17 cellular contexts compared by ENCODE assay signal in the genomic region with DNA sequence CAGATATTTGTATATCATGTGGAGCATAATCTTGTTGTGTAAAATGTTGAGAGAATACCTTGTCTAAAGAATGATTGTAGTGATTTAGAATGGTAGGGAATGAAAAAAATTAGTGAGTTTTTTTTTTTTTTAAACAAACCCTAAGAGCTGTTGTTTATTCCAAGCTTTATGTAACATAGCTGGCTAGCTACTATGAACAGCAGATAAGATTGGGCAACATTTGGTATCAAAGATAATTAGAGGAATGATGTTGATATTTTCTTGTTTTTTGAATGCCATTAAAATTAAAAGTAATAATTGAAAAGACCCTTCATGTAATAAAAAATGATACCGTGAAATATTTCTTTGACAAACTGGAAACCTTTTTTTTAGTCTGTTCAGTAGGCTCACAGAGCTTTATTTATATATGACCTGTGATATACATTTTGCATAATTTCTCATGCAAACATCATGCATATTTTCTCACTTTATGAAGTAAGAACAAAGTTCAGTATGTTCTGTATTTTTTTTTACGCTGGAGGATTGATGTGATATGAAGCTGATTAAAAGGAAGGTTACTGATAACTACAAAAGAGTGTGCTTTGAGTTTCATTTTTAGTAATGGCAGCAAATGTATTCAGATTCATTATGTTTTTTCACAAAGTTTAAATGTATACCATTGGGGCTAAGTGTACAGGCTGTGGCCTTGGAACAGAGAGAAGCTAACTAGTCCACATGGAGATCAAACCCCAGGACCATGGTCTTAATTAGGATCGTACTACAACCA. TPM values are rescaled to one million over a fixed set of nuclear protein-coding genes. Genes with fewer than 3 reads are reported as not detected.
DNase-seq lines count a peak whose midpoint lies in the region; ATAC-seq and TF ChIP-seq lines count a peak whose summit lies in the region.
"Had no signal": no experiment of that assay in that cellular context is flagged by ENCODE, and none has a peak within 500 bp of the region (broad histone marks: within the 10 kb centered on the region; RNA-seq: fewer than 3 reads in every experiment).

No MANE protein-coding gene starts in this region.

- H3K36me3 ChIP-seq in DOHH2 (ENCODE audit: control insufficient read depth, low read length) (peaks cover 60% of the 10 kb centered on the region), muscle layer of duodenum (ENCODE audit: control insufficient read depth in 1 of 2, insufficient read depth in 2 of 2, low read length in 2 of 2) (no peaks in the 10 kb centered on the region), mesendoderm (ENCODE audit: control insufficient read depth, insufficient read depth, low read length) (no peaks in the 10 kb centered on the region)
- H3K36me3 ChIP-seq: prostate gland, thoracic aorta had no signal

- no peaks in the 10 kb centered on the region for H3K9me3 Mint-ChIP-seq in CD4-positive, alpha-beta T cell
- no peaks in the 10 kb centered on the region for H3K9me3 Mint-ChIP-seq in activated naive CD8-positive, alpha-beta T cell (ENCODE audit: low read depth)
- H3K9me3 Mint-ChIP-seq: CD14-positive monocyte, HFFc6 had no signal

- H3K56ac ChIP-seq in mesendoderm (ENCODE audit: low read length), result no peak overlapping the region

- peaks cover 34% of the 10 kb centered on the region for H4K20me1 ChIP-seq in DOHH2 (ENCODE audit: control insufficient read depth, insufficient read depth, low read depth, low read length)

- no peaks in the 10 kb centered on the region for H3K79me1 ChIP-seq in mesendoderm (ENCODE audit: low read length)

- WGBS in mesendoderm (ENCODE audit: extremely low coverage, insufficient coverage, low lambda C conversion rate), result no CpG with 5 or more reads among the region's 3 CpGs

- ATAC-seq in CD4-positive, alpha-beta T cell (ENCODE audit: poor library complexity), result no peak

- H3K4me2 ChIP-seq in DOHH2 (ENCODE audit: low read length) (peak overlapping the region; percentile 3; the same call in 1 of the 2 replicates), mesendoderm (ENCODE audit: low read length) (no peak overlapping the region)

- no peak overlapping the region for H3K23ac ChIP-seq in mesendoderm (ENCODE audit: low read length)

- H3K4me1 ChIP-seq in DOHH2 (ENCODE audit: control insufficient read depth, low read length) (peaks cover 73% of the 10 kb centered on the region), muscle layer of duodenum (ENCODE audit: control insufficient read depth in 1 of 2, insufficient read depth in 2 of 2, low read length in 2 of 2) (peaks cover 17 to 25% of the 10 kb centered on the region in 2 donors), mesendoderm (ENCODE audit: control insufficient read depth, low read depth, low read length) (no peaks in the 10 kb centered on the region)
- H3K4me1 ChIP-seq: prostate gland had no signal

- H3K27ac Mint-ChIP-seq in CD4-positive, alpha-beta T cell, result peak overlapping the region; percentile 63
- peak overlapping the region; percentile 52 for H3K27ac Mint-ChIP-seq in activated naive CD8-positive, alpha-beta T cell
- H3K27ac Mint-ChIP-seq: HFFc6 had no signal

- H3K36me3 Mint-ChIP-seq in CD4-positive, alpha-beta T cell (ENCODE audit: low read depth), result peaks cover 35% of the 10 kb centered on the region
- H3K36me3 Mint-ChIP-seq in activated naive CD8-positive, alpha-beta T cell, result peaks cover 3% of the 10 kb centered on the region

- H3K79me2 ChIP-seq in DOHH2 (ENCODE audit: control insufficient read depth, low read length) (peaks cover 99% of the 10 kb centered on the region), mesendoderm (ENCODE audit: control insufficient read depth, insufficient read depth, low read length) (peaks cover 79% of the 10 kb centered on the region)

- H3K4me3 ChIP-seq in DOHH2 (ENCODE audit: low read length), result no peak overlapping the region
- peak overlapping the region in 1 of 2 donors; percentile 26 for H3K4me3 ChIP-seq in muscle layer of duodenum (ENCODE audit: low read depth in 1 of 2, low read length in 2 of 2)
- no peak overlapping the region for H3K4me3 ChIP-seq in mesendoderm (ENCODE audit: low read length)
- H3K4me3 ChIP-seq: prostate gland, thoracic aorta had no signal

- H3K27ac ChIP-seq in CD4-positive, alpha-beta T cell (ENCODE audit: low read depth, low read length), result no peak overlapping the region
- H3K27ac ChIP-seq in DOHH2 (ENCODE audit: low read depth, low read length), result no peak overlapping the region
- peak overlapping the region; percentile 26 for H3K27ac ChIP-seq in muscle layer of duodenum (ENCODE audit: low read length)
- no peak overlapping the region for H3K27ac ChIP-seq in mesendoderm (ENCODE audit: low read depth, low read length)
- H3K27ac ChIP-seq: HL-60, prostate gland, thoracic aorta had no signal

- no peak for TF ChIP-seq CTCF in CD4-positive, alpha-beta T cell (IDR thresholded peaks at IDR 0.05)
- TF ChIP-seq CTCF in DOHH2 (IDR thresholded peaks at IDR 0.05; ENCODE audit: low read depth, low read length, poor library complexity, severe bottlenecking), result no peak

- CTCF ChIA-PET in CD4-positive, alpha-beta T cell (lab: Charles Lee), result interaction anchor here (1.0 to 2.6 kb wide), 2 partner anchors 44 to 90 kb away, joined by 3 to 12 read pairs; no protein-coding TSS in a partner anchor

- H3K9me2 ChIP-seq in DOHH2 (replicated peaks; ENCODE audit: control insufficient read depth, low read length), result no peaks in the 10 kb centered on the region

- H3F3A ChIP-seq in DOHH2 (ENCODE audit: control insufficient read depth, insufficient read depth), result peaks cover 22% of the 10 kb centered on the region

- H3K4ac ChIP-seq in mesendoderm (ENCODE audit: low read depth, low read length), result no peak overlapping the region

- no peak overlapping the region for H4K8ac ChIP-seq in mesendoderm (ENCODE audit: low read depth, low read length)

- no peak overlapping the region for H2BK15ac ChIP-seq in mesendoderm (replicated peaks; ENCODE audit: low read depth)

- H2AK5ac ChIP-seq in mesendoderm (ENCODE audit: low read length), result no peak overlapping the region

- H3K9me3 ChIP-seq in CD4-positive, alpha-beta T cell (ENCODE audit: control insufficient read depth, low read length), result no peaks in the 10 kb centered on the region
- H3K9me3 ChIP-seq in DOHH2 (ENCODE audit: control insufficient read depth, insufficient read depth, low read length) (no peaks in the 10 kb centered on the region), muscle layer of duodenum (ENCODE audit: control insufficient read depth in 1 of 2, low read length in 2 of 2) (no peaks in the 10 kb centered on the region)
- H3K9me3 ChIP-seq: prostate gland, thoracic aorta had no signal

- H3K27me3 Mint-ChIP-seq in CD4-positive, alpha-beta T cell, result no peaks in the 10 kb centered on the region
- no peaks in the 10 kb centered on the region for H3K27me3 Mint-ChIP-seq in activated naive CD8-positive, alpha-beta T cell

- H3K27me3 ChIP-seq in CD4-positive, alpha-beta T cell (ENCODE audit: control insufficient read depth, insufficient read depth, low read length), result no peaks in the 10 kb centered on the region
- H3K27me3 ChIP-seq in DOHH2 (ENCODE audit: control insufficient read depth, low read length) (no peaks in the 10 kb centered on the region), muscle layer of duodenum (ENCODE audit: low read depth, low read length) (no peaks in the 10 kb centered on the region), mesendoderm (ENCODE audit: insufficient read depth, low read length, poor library complexity) (no peaks in the 10 kb centered on the region)

- no peak overlapping the region for H3K9ac ChIP-seq in mesendoderm (ENCODE audit: low read length)

- peaks cover 88% of the 10 kb centered on the region for H3K4me1 Mint-ChIP-seq in CD4-positive, alpha-beta T cell (ENCODE audit: low read depth)
- H3K4me1 Mint-ChIP-seq in activated naive CD8-positive, alpha-beta T cell (ENCODE audit: low read depth), result peaks cover 80% of the 10 kb centered on the region

- no peak overlapping the region for H4K5ac ChIP-seq in mesendoderm (ENCODE audit: low read length)

- H2BK5ac ChIP-seq in mesendoderm (ENCODE audit: low read length), result no peak overlapping the region

- H3K4me3 Mint-ChIP-seq in CD4-positive, alpha-beta T cell, result peak overlapping the region; percentile 42
- peak overlapping the region; percentile 64 for H3K4me3 Mint-ChIP-seq in activated naive CD8-positive, alpha-beta T cell
- H3K4me3 Mint-ChIP-seq: CD14-positive monocyte, HFFc6 had no signal

- no peak overlapping the region for H3K18ac ChIP-seq in mesendoderm (ENCODE audit: low read length)

- no peak for DNase-seq in CD4-positive, alpha-beta T cell
- DNase-seq in stimulated activated CD4-positive, alpha-beta T cell treated with anti-CD3 and anti-CD28 coated beads, Interleukin-12 subunit alpha, Interleukin-12 subunit beta, amount 100 ng/mL, for 4 hours, result no peak
- DNase-seq in mesendoderm, result no peak
- DNase-seq in inferior parietal cortex (ENCODE audit: extremely low spot score), result no peak
- DNase-seq: activated CD4-positive, alpha-beta T cell treated with anti-CD3 and anti-CD28 coated beads, Interleukin-2, amount 50 U/mL, for 4 hours; activated gamma-delta T cell treated with Interleukin-2 at 50 U/mL for 16 hours; HFFc6; NCI-H2081; NCI-H69; RPMI8226 had no signal

- intact Hi-C loops in CD4-positive, alpha-beta T cell (cut with DNase I, micrococcal nuclease), result no loop called here

- H2BK120ac ChIP-seq in mesendoderm (ENCODE audit: low read depth, low read length), result no peak overlapping the region

- POLR2A ChIA-PET in CD4-positive, alpha-beta T cell (lab: Charles Lee), result interaction anchor here (0.8 to 2.1 kb wide), 3 partner anchors 8 to 324 kb away, joined by 3 to 6 read pairs (median 3); partner anchors contain the start of gene CPSF6

RNA-seq across cellular contexts. Expression of gene CPSF6, which starts 8.1 kb away (rescaled TPM):
- total RNA-seq in CD4-positive, alpha-beta T cell, result 10 to 100 TPM; 80.9 to 86.7 TPM
- polyA plus RNA-seq in mesendoderm (2013, experiment 1 of 2), result 112 TPM
- 113 TPM for polyA plus RNA-seq in mesendoderm (2013, experiment 2 of 2)
